Comparison of ENCODE assay signal across 1 cellular context in the genomic region with DNA sequence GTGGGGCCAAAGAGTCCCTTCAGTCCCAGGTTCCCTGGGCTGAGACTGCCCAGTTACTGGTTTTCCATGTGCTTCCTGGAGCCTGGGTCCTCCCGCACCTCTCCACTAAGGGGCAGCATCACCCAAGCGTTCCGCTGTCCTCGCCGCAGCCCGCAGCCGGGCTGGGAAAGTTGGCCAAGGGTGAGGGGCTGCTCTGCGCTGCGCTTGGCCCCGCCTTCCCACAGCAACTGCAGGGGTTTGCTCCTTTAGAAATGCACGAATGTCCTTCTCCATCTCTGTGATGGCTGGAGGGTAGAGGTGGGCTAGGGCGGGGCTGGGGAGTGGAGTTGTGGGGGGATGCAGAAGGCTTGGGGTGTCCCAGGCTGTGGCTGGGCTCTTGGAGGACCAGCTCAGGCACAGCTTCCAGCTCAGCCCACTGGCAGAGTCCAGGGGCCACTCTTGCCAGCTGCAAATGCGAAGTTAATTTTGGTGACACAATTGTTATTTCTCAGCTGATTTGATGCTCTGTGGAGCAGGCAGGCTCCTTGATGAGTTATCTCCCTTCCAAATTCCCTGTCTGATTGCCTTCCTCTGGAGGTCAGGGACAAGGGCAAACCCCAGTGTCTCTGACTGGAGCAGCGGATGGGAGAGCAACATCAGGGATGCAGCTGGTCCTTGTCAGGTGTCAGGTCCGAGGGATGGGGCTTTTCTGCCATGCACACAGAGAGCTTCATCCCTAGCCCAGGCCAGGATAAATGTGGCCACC.
TF ChIP-seq lines count a peak whose summit lies in the region.

No MANE protein-coding gene starts in this region.

TF ChIP-seq in HepG2, 621 proteins besides CTCF, POLR2A, EP300 and RAD21 (continued from another document and continues in another):
- TF ChIP-seq ZNF639 (CRISPR knock-in tag; conservative IDR thresholded peaks at IDR 0.05), result no peak; the same call in 1 of the 2 replicates
- TF ChIP-seq, protein P1, sequence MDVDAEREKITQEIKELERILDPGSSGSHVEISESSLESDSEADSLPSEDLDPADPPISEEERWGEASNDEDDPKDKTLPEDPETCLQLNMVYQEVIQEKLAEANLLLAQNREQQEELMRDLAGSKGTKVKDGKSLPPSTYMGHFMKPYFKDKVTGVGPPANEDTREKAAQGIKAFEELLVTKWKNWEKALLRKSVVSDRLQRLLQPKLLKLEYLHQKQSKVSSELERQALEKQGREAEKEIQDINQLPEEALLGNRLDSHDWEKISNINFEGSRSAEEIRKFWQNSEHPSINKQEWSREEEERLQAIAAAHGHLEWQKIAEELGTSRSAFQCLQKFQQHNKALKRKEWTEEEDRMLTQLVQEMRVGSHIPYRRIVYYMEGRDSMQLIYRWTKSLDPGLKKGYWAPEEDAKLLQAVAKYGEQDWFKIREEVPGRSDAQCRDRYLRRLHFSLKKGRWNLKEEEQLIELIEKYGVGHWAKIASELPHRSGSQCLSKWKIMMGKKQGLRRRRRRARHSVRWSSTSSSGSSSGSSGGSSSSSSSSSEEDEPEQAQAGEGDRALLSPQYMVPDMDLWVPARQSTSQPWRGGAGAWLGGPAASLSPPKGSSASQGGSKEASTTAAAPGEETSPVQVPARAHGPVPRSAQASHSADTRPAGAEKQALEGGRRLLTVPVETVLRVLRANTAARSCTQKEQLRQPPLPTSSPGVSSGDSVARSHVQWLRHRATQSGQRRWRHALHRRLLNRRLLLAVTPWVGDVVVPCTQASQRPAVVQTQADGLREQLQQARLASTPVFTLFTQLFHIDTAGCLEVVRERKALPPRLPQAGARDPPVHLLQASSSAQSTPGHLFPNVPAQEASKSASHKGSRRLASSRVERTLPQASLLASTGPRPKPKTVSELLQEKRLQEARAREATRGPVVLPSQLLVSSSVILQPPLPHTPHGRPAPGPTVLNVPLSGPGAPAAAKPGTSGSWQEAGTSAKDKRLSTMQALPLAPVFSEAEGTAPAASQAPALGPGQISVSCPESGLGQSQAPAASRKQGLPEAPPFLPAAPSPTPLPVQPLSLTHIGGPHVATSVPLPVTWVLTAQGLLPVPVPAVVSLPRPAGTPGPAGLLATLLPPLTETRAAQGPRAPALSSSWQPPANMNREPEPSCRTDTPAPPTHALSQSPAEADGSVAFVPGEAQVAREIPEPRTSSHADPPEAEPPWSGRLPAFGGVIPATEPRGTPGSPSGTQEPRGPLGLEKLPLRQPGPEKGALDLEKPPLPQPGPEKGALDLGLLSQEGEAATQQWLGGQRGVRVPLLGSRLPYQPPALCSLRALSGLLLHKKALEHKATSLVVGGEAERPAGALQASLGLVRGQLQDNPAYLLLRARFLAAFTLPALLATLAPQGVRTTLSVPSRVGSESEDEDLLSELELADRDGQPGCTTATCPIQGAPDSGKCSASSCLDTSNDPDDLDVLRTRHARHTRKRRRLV (CRISPR knock-in tag; IDR thresholded peaks at IDR 0.05), result peak; percentile 28; the same call in 1 of the 2 replicates
- peak; percentile 70; the same call in 1 of the 2 replicates for TF ChIP-seq ZBTB7B (CRISPR knock-in tag; IDR thresholded peaks at IDR 0.05)
- no peak for TF ChIP-seq KLF13 (CRISPR knock-in tag; IDR thresholded peaks at IDR 0.05)
- no peak for TF ChIP-seq FLYWCH1 (CRISPR knock-in tag; IDR thresholded peaks at IDR 0.05)
- TF ChIP-seq ZNF136 (CRISPR knock-in tag; IDR thresholded peaks at IDR 0.05; ENCODE audit: low read depth), result 0 out of 2 replicates have a peak, but pooled peaks have one; percentile 81
- TF ChIP-seq ZNF263 (CRISPR knock-in tag; IDR thresholded peaks at IDR 0.05), result peak; percentile 77
- TF ChIP-seq ZC3H4 (CRISPR knock-in tag; IDR thresholded peaks at IDR 0.05; ENCODE audit: borderline replicate concordance), result no peak
- peak; percentile 75 for TF ChIP-seq GATAD2A (CRISPR knock-in tag; IDR thresholded peaks at IDR 0.05)
- TF ChIP-seq, protein P2, sequence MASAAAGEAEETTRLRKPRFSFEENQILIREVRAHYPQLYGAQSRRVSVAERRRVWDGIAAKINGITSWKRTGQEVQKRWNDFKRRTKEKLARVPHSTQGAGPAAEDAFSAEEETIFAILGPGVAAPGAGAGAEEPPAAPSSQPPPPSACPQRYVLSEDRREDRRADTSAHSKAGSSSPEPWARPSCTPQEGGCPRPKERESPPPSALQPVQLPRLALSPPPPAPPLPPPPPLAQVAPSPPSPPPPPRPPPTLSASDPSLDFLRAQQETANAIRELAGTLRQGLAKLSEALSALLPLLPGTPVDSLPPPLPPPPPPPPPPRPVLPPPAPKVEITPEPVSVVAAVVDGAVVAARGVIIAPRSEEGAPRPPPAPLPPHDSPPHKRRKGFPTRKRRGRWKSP (CRISPR knock-in tag; IDR thresholded peaks at IDR 0.05), result peak; percentile 94; the same call in 1 of the 2 replicates
- TF ChIP-seq ZBTB44 (CRISPR knock-in tag; IDR thresholded peaks at IDR 0.05), result 0 out of 2 replicates have a peak, but pooled peaks have one; percentile 22
- TF ChIP-seq THAP11 (CRISPR knock-in tag; IDR thresholded peaks at IDR 0.05), result peak; percentile 72
- no peak for TF ChIP-seq ZNF10 (CRISPR knock-in tag; IDR thresholded peaks at IDR 0.05; ENCODE audit: borderline replicate concordance, low read depth)
- TF ChIP-seq, protein P3, sequence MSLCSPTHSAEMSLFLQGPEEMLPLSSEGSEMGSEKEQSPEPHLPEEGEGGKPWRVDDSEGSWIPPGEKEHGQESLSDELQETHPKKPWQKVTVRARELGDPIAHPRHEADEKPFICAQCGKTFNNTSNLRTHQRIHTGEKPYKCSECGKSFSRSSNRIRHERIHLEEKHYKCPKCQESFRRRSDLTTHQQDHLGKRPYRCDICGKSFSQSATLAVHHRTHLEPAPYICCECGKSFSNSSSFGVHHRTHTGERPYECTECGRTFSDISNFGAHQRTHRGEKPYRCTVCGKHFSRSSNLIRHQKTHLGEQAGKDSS (CRISPR knock-in tag; IDR thresholded peaks at IDR 0.05; ENCODE audit: borderline replicate concordance, low read depth), result peak; percentile 86; the same call in 1 of the 2 replicates
- 0 out of 2 replicates have a peak, but pooled peaks have one; percentile 68 for TF ChIP-seq SMAD3 (CRISPR knock-in tag; IDR thresholded peaks at IDR 0.05)
- no peak for TF ChIP-seq FOXP1 (IDR thresholded peaks at IDR 0.05)
- TF ChIP-seq FOXP1 (CRISPR knock-in tag; IDR thresholded peaks at IDR 0.05), result no peak
- no peak for TF ChIP-seq PAWR (CRISPR knock-in tag; IDR thresholded peaks at IDR 0.05; ENCODE audit: borderline replicate concordance)
- TF ChIP-seq ZNF503 (CRISPR knock-in tag; IDR thresholded peaks at IDR 0.05), result peak; percentile 33; the same call in 1 of the 2 replicates
- 0 out of 2 replicates have a peak, but pooled peaks have one; percentile 37 for TF ChIP-seq ZNF614 (CRISPR knock-in tag; IDR thresholded peaks at IDR 0.05; ENCODE audit: borderline replicate concordance)
- TF ChIP-seq, protein P4, sequence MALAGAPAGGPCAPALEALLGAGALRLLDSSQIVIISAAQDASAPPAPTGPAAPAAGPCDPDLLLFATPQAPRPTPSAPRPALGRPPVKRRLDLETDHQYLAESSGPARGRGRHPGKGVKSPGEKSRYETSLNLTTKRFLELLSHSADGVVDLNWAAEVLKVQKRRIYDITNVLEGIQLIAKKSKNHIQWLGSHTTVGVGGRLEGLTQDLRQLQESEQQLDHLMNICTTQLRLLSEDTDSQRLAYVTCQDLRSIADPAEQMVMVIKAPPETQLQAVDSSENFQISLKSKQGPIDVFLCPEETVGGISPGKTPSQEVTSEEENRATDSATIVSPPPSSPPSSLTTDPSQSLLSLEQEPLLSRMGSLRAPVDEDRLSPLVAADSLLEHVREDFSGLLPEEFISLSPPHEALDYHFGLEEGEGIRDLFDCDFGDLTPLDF (CRISPR knock-in tag; IDR thresholded peaks at IDR 0.05), result no peak; the same call in 1 of the 2 replicates
- 0 out of 2 replicates have a peak, but pooled peaks have one; percentile 55 for TF ChIP-seq ZNF580 (CRISPR knock-in tag; IDR thresholded peaks at IDR 0.05; ENCODE audit: borderline replicate concordance, low read depth)
- peak; percentile 50; the same call in 1 of the 2 replicates for TF ChIP-seq HIC2 (CRISPR knock-in tag; IDR thresholded peaks at IDR 0.05; ENCODE audit: low read depth)
- TF ChIP-seq, protein P5, sequence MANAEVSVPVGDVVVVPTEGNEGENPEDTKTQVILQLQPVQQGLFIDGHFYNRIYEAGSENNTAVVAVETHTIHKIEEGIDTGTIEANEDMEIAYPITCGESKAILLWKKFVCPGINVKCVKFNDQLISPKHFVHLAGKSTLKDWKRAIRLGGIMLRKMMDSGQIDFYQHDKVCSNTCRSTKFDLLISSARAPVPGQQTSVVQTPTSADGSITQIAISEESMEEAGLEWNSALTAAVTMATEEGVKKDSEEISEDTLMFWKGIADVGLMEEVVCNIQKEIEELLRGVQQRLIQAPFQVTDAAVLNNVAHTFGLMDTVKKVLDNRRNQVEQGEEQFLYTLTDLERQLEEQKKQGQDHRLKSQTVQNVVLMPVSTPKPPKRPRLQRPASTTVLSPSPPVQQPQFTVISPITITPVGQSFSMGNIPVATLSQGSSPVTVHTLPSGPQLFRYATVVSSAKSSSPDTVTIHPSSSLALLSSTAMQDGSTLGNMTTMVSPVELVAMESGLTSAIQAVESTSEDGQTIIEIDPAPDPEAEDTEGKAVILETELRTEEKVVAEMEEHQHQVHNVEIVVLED (CRISPR knock-in tag; IDR thresholded peaks at IDR 0.05; ENCODE audit: borderline replicate concordance), result peak; percentile 54
- TF ChIP-seq SALL2 (CRISPR knock-in tag; IDR thresholded peaks at IDR 0.05), result peak; percentile 56; the same call in 1 of the 2 replicates
- TF ChIP-seq, protein P6, sequence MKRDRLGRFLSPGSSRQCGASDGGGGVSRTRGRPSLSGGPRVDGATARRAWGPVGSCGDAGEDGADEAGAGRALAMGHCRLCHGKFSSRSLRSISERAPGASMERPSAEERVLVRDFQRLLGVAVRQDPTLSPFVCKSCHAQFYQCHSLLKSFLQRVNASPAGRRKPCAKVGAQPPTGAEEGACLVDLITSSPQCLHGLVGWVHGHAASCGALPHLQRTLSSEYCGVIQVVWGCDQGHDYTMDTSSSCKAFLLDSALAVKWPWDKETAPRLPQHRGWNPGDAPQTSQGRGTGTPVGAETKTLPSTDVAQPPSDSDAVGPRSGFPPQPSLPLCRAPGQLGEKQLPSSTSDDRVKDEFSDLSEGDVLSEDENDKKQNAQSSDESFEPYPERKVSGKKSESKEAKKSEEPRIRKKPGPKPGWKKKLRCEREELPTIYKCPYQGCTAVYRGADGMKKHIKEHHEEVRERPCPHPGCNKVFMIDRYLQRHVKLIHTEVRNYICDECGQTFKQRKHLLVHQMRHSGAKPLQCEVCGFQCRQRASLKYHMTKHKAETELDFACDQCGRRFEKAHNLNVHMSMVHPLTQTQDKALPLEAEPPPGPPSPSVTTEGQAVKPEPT (CRISPR knock-in tag; IDR thresholded peaks at IDR 0.05; ENCODE audit: low read depth), result peak; percentile 64; the same call in 1 of the 2 replicates
- TF ChIP-seq RNF2 (conservative IDR thresholded peaks at IDR 0.05; ENCODE audit: low read depth), result peak; percentile 54; the same call in 1 of the 2 replicates
- TF ChIP-seq, protein P7, sequence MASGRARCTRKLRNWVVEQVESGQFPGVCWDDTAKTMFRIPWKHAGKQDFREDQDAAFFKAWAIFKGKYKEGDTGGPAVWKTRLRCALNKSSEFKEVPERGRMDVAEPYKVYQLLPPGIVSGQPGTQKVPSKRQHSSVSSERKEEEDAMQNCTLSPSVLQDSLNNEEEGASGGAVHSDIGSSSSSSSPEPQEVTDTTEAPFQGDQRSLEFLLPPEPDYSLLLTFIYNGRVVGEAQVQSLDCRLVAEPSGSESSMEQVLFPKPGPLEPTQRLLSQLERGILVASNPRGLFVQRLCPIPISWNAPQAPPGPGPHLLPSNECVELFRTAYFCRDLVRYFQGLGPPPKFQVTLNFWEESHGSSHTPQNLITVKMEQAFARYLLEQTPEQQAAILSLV (CRISPR knock-in tag; IDR thresholded peaks at IDR 0.05; ENCODE audit: borderline replicate concordance), result peak; percentile 59; the same call in 1 of the 2 replicates
